ENCODE assay signal across 1 cellular context in the genomic region with DNA sequence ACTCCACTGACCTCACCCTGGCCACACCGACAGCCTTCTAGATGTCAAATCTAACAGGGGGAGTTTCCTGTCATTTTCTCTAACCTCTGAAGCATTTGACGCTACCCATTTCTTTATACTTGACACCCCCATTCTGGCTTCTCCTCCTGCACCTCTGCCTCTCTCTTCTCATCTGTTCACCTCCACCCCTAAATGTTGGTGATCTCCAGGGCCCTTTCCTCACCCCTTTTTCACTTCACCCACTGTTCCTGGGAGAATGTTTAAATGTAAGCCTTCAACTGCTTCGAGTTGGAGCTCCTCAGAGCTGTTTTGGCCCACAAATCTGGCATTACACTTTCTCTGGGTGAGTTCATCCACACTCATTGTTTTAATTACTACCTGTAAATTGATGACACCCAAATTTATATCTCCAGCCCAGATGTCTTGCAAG.
TF ChIP-seq lines count a peak whose summit lies in the region.

No MANE protein-coding gene starts in this region.

TF ChIP-seq in K562, 482 proteins besides CTCF, POLR2A, EP300 and RAD21 (continued from another document):
- TF ChIP-seq, protein P1, sequence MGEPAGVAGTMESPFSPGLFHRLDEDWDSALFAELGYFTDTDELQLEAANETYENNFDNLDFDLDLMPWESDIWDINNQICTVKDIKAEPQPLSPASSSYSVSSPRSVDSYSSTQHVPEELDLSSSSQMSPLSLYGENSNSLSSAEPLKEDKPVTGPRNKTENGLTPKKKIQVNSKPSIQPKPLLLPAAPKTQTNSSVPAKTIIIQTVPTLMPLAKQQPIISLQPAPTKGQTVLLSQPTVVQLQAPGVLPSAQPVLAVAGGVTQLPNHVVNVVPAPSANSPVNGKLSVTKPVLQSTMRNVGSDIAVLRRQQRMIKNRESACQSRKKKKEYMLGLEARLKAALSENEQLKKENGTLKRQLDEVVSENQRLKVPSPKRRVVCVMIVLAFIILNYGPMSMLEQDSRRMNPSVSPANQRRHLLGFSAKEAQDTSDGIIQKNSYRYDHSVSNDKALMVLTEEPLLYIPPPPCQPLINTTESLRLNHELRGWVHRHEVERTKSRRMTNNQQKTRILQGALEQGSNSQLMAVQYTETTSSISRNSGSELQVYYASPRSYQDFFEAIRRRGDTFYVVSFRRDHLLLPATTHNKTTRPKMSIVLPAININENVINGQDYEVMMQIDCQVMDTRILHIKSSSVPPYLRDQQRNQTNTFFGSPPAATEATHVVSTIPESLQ (CRISPR knock-in tag; IDR thresholded peaks at IDR 0.05) = no peak
- TF ChIP-seq JUND (IDR thresholded peaks at IDR 0.05; ENCODE audit: borderline replicate concordance, low read depth, low read length) = no peak
- no peak for TF ChIP-seq JUND (tag; IDR thresholded peaks at IDR 0.05; ENCODE audit: borderline replicate concordance, low read depth, low read length)
- no peak for TF ChIP-seq ZC3H4 (CRISPR knock-in tag; IDR thresholded peaks at IDR 0.05; ENCODE audit: borderline replicate concordance)
- TF ChIP-seq RBM25 (IDR thresholded peaks at IDR 0.05; ENCODE audit: low read depth, low read length, severe bottlenecking) = no peak
- TF ChIP-seq, protein P2, sequence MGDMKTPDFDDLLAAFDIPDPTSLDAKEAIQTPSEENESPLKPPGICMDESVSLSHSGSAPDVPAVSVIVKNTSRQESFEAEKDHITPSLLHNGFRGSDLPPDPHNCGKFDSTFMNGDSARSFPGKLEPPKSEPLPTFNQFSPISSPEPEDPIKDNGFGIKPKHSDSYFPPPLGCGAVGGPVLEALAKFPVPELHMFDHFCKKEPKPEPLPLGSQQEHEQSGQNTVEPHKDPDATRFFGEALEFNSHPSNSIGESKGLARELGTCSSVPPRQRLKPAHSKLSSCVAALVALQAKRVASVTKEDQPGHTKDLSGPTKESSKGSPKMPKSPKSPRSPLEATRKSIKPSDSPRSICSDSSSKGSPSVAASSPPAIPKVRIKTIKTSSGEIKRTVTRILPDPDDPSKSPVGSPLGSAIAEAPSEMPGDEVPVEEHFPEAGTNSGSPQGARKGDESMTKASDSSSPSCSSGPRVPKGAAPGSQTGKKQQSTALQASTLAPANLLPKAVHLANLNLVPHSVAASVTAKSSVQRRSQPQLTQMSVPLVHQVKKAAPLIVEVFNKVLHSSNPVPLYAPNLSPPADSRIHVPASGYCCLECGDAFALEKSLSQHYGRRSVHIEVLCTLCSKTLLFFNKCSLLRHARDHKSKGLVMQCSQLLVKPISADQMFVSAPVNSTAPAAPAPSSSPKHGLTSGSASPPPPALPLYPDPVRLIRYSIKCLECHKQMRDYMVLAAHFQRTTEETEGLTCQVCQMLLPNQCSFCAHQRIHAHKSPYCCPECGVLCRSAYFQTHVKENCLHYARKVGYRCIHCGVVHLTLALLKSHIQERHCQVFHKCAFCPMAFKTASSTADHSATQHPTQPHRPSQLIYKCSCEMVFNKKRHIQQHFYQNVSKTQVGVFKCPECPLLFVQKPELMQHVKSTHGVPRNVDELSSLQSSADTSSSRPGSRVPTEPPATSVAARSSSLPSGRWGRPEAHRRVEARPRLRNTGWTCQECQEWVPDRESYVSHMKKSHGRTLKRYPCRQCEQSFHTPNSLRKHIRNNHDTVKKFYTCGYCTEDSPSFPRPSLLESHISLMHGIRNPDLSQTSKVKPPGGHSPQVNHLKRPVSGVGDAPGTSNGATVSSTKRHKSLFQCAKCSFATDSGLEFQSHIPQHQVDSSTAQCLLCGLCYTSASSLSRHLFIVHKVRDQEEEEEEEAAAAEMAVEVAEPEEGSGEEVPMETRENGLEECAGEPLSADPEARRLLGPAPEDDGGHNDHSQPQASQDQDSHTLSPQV (IDR thresholded peaks at IDR 0.05) = 0 out of 2 replicates have a peak, but pooled peaks have one; percentile 26
- TF ChIP-seq ZNF263 (CRISPR knock-in tag; IDR thresholded peaks at IDR 0.05; ENCODE audit: borderline replicate concordance) = no peak
- TF ChIP-seq, protein P3, sequence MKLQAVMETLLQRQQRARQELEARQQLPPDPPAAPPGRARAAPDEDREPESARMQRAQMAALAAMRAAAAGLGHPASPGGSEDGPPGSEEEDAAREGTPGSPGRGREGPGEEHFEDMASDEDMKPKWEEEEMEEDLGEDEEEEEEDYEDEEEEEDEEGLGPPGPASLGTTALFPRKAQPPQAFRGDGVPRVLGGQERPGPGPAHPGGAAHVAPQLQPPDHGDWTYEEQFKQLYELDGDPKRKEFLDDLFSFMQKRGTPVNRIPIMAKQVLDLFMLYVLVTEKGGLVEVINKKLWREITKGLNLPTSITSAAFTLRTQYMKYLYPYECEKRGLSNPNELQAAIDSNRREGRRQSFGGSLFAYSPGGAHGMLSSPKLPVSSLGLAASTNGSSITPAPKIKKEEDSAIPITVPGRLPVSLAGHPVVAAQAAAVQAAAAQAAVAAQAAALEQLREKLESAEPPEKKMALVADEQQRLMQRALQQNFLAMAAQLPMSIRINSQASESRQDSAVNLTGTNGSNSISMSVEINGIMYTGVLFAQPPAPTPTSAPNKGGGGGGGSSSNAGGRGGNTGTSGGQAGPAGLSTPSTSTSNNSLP (IDR thresholded peaks at IDR 0.05; ENCODE audit: borderline replicate concordance, low read depth, low read length) = no peak
- TF ChIP-seq ZNF165 (CRISPR knock-in tag; IDR thresholded peaks at IDR 0.05; ENCODE audit: borderline replicate concordance) = no peak
- TF ChIP-seq TCF3 (CRISPR knock-in tag; IDR thresholded peaks at IDR 0.05) = no peak
- no peak for TF ChIP-seq PCBP2 (IDR thresholded peaks at IDR 0.05; ENCODE audit: low read depth, low read length, poor library complexity, severe bottlenecking)
- 0 out of 2 replicates have a peak, but pooled peaks have one; percentile 1 for TF ChIP-seq ZFX (CRISPR knock-in tag; IDR thresholded peaks at IDR 0.05)
- TF ChIP-seq L3MBTL2 (IDR thresholded peaks at IDR 0.05) = peak; percentile 39; the same call in 1 of the 2 replicates
- TF ChIP-seq FOSL1 (tag; conservative IDR thresholded peaks at IDR 0.05) = no peak
- no peak for TF ChIP-seq CXXC5 (CRISPR knock-in tag; IDR thresholded peaks at IDR 0.05)
- no peak for TF ChIP-seq RBBP5 (IDR thresholded peaks at IDR 0.05; ENCODE audit: borderline replicate concordance, insufficient read depth, low read length, poor library complexity, severe bottlenecking)
- no peak for TF ChIP-seq NFE2 (IDR thresholded peaks at IDR 0.05; ENCODE audit: low read depth)
- TF ChIP-seq LCOR (CRISPR knock-in tag; IDR thresholded peaks at IDR 0.05) = no peak
- TF ChIP-seq, protein P4, sequence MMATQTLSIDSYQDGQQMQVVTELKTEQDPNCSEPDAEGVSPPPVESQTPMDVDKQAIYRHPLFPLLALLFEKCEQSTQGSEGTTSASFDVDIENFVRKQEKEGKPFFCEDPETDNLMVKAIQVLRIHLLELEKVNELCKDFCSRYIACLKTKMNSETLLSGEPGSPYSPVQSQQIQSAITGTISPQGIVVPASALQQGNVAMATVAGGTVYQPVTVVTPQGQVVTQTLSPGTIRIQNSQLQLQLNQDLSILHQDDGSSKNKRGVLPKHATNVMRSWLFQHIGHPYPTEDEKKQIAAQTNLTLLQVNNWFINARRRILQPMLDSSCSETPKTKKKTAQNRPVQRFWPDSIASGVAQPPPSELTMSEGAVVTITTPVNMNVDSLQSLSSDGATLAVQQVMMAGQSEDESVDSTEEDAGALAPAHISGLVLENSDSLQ (IDR thresholded peaks at IDR 0.05) = peak; percentile 24; the same call in 1 of the 2 replicates
